3 cellular contexts compared by ENCODE assay signal in genomic region chr9:99031994-99032393, GRCh38.
"Had no signal": no experiment of that assay in that cellular context is flagged by ENCODE, and none has a peak within 500 bp of the region (broad histone marks: within the 10 kb centered on the region; RNA-seq: fewer than 3 reads in every experiment).

No MANE protein-coding gene starts in this region.

- H3K4me3 ChIP-seq: GM23338 had no signal

- DNase-seq: H9, HCEC 1CT had no signal
